Comparison of ENCODE assay signal across 21 cellular contexts in the genomic region with DNA sequence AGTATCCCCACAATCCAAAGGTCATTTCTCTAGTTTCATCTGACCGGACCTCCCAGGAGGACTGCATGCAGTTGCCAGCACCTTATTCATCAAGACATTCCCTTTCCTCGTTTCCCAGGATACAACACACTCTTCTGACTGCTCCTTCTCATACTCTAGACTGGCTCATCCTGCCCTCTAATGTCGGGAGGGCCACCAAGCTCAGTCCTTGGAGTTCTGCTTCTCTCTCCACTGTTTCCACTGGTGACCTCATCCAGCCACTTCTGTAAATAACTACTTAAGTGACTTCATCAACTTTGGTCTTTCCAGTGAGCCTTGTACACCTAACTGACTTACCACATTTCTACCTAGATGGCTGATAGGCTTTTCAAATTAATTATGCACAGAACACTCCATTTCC.
DNase-seq lines count a peak whose midpoint lies in the region; TF ChIP-seq lines count a peak whose summit lies in the region.
"Had no signal": no experiment of that assay in that cellular context is flagged by ENCODE, and none has a peak within 500 bp of the region (broad histone marks: within the 10 kb centered on the region; RNA-seq: fewer than 3 reads in every experiment).

No MANE protein-coding gene starts in this region.

- no peak overlapping the region for H3K4me3 ChIP-seq in kidney epithelial cell (ENCODE audit: low read depth, low read length)
- H3K4me3 ChIP-seq: body of pancreas, right lobe of liver had no signal

- H3K27ac Mint-ChIP-seq in progenitor cell of endocrine pancreas: no peak overlapping the region
- H3K27ac Mint-ChIP-seq: activated CD4-positive, alpha-beta T cell treated with anti-CD3 and anti-CD28 coated beads for 36 hours; activated naive CD4-positive, alpha-beta T cell treated with anti-CD3 and anti-CD28 coated beads for 36 hours; dendritic cell treated with granulocyte-macrophage colony-stimulating factor and Interleukin-4, amounts not matched to agents 40 ng/mL and 50 ng/mL, for 4 days; IgD-negative memory B cell; memory B cell had no signal

- H3K36me3 Mint-ChIP-seq in progenitor cell of endocrine pancreas (ENCODE audit: insufficient read depth): peaks cover 3% of the 10 kb centered on the region
- H3K36me3 Mint-ChIP-seq: memory B cell had no signal

- H3K27me3 Mint-ChIP-seq in progenitor cell of endocrine pancreas: no peaks in the 10 kb centered on the region
- H3K27me3 Mint-ChIP-seq: dendritic cell treated with granulocyte-macrophage colony-stimulating factor and Interleukin-4, amounts not matched to agents 40 ng/mL and 50 ng/mL, for 4 days; IgD-negative memory B cell had no signal

- no peak overlapping the region for H3K4me3 Mint-ChIP-seq in progenitor cell of endocrine pancreas (ENCODE audit: low read depth)
- H3K4me3 Mint-ChIP-seq: activated CD4-positive, alpha-beta T cell treated with anti-CD3 and anti-CD28 coated beads for 36 hours; activated naive CD4-positive, alpha-beta T cell treated with anti-CD3 and anti-CD28 coated beads for 36 hours; dendritic cell treated with granulocyte-macrophage colony-stimulating factor and Interleukin-4, amounts not matched to agents 40 ng/mL and 50 ng/mL, for 4 days; IgD-negative memory B cell; memory B cell had no signal

- DNase-seq in A172 (ENCODE audit: low spot score) (peak; percentile 16), ELR (ENCODE audit: low read depth) (peak; percentile 2), RPMI7951 (ENCODE audit: low read depth) (peak; percentile 1), kidney epithelial cell (ENCODE audit: low read depth) (peak; percentile 5), progenitor cell of endocrine pancreas (ENCODE audit: low spot score, unreplicated experiment) (no peak), NCI-H2227 (lab: John Stamatoyannopoulos, UW; ENCODE audit: unreplicated experiment) (no peak), NCI-H146 treated with DMSO at 0.1 percent for 48 hours (lab: John Stamatoyannopoulos, UW; ENCODE audit: unreplicated experiment) (no peak), foreskin melanocyte (no peak)
- DNase-seq: activated CD4-positive, alpha-beta T cell treated with anti-CD3 and anti-CD28 coated beads for 36 hours; activated naive CD4-positive, alpha-beta T cell treated with anti-CD3 and anti-CD28 coated beads for 36 hours; body of pancreas; NCI-H1436; NCI-H510A treated with DMSO at 0.1 percent for 48 hours; right lobe of liver; RPMI8226; stimulated activated CD4-positive, alpha-beta T cell treated with anti-CD3 and anti-CD28 coated beads, Interleukin-4, amount 100 ng/mL, for 4 hours; T-helper 2 cell; trophoblast cell had no signal

- H3K36me3 ChIP-seq in kidney epithelial cell (ENCODE audit: control insufficient read depth, insufficient read depth, low read length): no peaks in the 10 kb centered on the region
- H3K36me3 ChIP-seq: right lobe of liver had no signal

- no peak for TF ChIP-seq CTCF in kidney epithelial cell (IDR thresholded peaks at IDR 0.05; ENCODE audit: insufficient read depth, low read length, poor library complexity, severe bottlenecking)
- TF ChIP-seq CTCF in progenitor cell of endocrine pancreas (IDR thresholded peaks at IDR 0.05; ENCODE audit: unreplicated experiment): no peak

- H3K4me1 Mint-ChIP-seq in progenitor cell of endocrine pancreas (ENCODE audit: low read depth): no peaks in the 10 kb centered on the region
- H3K4me1 Mint-ChIP-seq: activated CD4-positive, alpha-beta T cell treated with anti-CD3 and anti-CD28 coated beads for 36 hours; IgD-negative memory B cell; memory B cell had no signal

- H3K27me3 ChIP-seq in kidney epithelial cell (ENCODE audit: control insufficient read depth, insufficient read depth, low read length): no peaks in the 10 kb centered on the region
- H3K27me3 ChIP-seq: body of pancreas, right lobe of liver had no signal

- no peaks in the 10 kb centered on the region for H3K9me3 Mint-ChIP-seq in progenitor cell of endocrine pancreas (ENCODE audit: low read depth)
- H3K9me3 Mint-ChIP-seq: activated naive CD4-positive, alpha-beta T cell treated with anti-CD3 and anti-CD28 coated beads for 36 hours; dendritic cell treated with granulocyte-macrophage colony-stimulating factor and Interleukin-4, amounts not matched to agents 40 ng/mL and 50 ng/mL, for 4 days; IgD-negative memory B cell; memory B cell had no signal

Comparison
In these comparisons a context has a peak if more than half of its experiments do, and no peak if none do; other contexts are left out.
1. DNase-seq: peak in A172 (single experiment), ELR (single experiment), RPMI7951 (single experiment) and kidney epithelial cell (single experiment); none in progenitor cell of endocrine pancreas (single experiment), NCI-H2227 (single experiment), NCI-H146 treated with DMSO at 0.1 percent for 48 hours (single experiment) and foreskin melanocyte (single experiment).